Comparison of ENCODE assay signal across 8 cellular contexts in the genomic region with DNA sequence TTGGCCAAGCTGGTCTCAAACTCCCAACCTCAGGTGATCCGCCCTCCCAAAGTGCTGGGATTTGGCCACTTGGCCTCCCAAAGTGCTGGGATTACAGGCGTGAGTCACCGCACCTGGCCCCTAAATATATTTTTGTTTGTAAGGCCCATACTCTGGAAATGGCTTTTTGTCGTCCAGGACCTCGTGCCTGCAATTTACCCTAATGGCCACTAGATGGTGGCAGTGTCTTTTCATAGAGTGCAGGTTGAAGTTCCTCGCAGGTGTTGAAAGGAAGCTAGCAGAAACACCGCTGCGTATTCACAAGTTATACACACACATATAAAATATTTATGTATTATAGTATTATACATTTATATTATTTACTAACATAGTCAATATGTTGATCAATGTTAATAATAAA.
A peak's percentile ranks its signal among the peaks of the same experiment; 100 is the strongest.
DNase-seq lines count a peak whose midpoint lies in the region; ATAC-seq, FAIRE-seq and TF ChIP-seq lines count a peak whose summit lies in the region.

No MANE protein-coding gene starts in this region.

- POLR2A ChIA-PET in AG04450 (lab: Yijun Ruan, JAX): no interaction called here
- POLR2A ChIA-PET in PC-3 (lab: Charles Lee; ENCODE audit: unreplicated experiment): no interaction called here

- no peak for FAIRE-seq in GM12891 (lab: Jason Lieb, UNC)

- no peak for TF ChIP-seq POLR2A in GM12891 (IDR thresholded peaks at IDR 0.05; ENCODE audit: low read depth, low read length)

- H3K4me2 ChIP-seq in PC-3 (ENCODE audit: low read length): no peak overlapping the region

- no peaks in the 10 kb centered on the region for H3K79me2 ChIP-seq in PC-3 (ENCODE audit: low read length)

- BruUV-seq in PC-3 (replicated peaks; lab: Mats Ljungman, UMichigan): no TSS peak

- TF ChIP-seq CTCF in AG04450 (IDR thresholded peaks at IDR 0.05; ENCODE audit: low read depth, low read length) (peak; percentile 69), GM12865 (IDR thresholded peaks at IDR 0.05; ENCODE audit: insufficient read depth, low read depth, low read length, missing control alignments) (peak; percentile 73), PC-3 (conservative IDR thresholded peaks at IDR 0.05; ENCODE audit: low read depth, low read length) (peak; percentile 75)

- H2AFZ ChIP-seq in PC-3 (ENCODE audit: low read length): no peak overlapping the region

- no peaks in the 10 kb centered on the region for H3K9me2 ChIP-seq in PC-3 (replicated peaks; ENCODE audit: low read length)

- H3K27me3 ChIP-seq in AG04450 (ENCODE audit: control insufficient read depth, insufficient read depth, low read length) (no peaks in the 10 kb centered on the region), PC-3 (ENCODE audit: low read length) (no peaks in the 10 kb centered on the region)

- CTCF ChIA-PET in AG04450 (lab: Charles Lee): interaction anchor here (0.6 to 1.8 kb wide), 12 partner anchors 11 to 1664 kb away, joined by 3 to 9 read pairs (median 4); no protein-coding TSS in a partner anchor
- CTCF ChIA-PET in PC-3 (lab: Charles Lee): interaction anchor here (0.6 to 0.8 kb wide), 9 partner anchors 16 to 1717 kb away, joined by 3 to 12 read pairs (median 3); no protein-coding TSS in a partner anchor

- H3K9me3 ChIP-seq in AG04450 (ENCODE audit: control insufficient read depth, insufficient read depth, low read length): peaks cover 5% of the 10 kb centered on the region
- no peaks in the 10 kb centered on the region for H3K9me3 ChIP-seq in PC-3 (ENCODE audit: low read length)

- intact Hi-C loops in PC-3 (cut with micrococcal nuclease): loop anchor here (1.0 to 10.0 kb wide), 3 partner anchors 351 to 1614 kb away; no protein-coding TSS in a partner anchor

- H3K27ac ChIP-seq in AG04450 (ENCODE audit: low read depth, low read length) (no peak overlapping the region), PC-3 (ENCODE audit: low read length) (no peak overlapping the region)

- DNase-seq in AG04450 (ENCODE audit: low read depth, low spot score) (no peak), GM12865 (ENCODE audit: low read depth) (peak; percentile 60), PC-3 (peak; percentile 75), glomerular visceral epithelial cell (ENCODE audit: extremely low spot score) (peak; percentile 18), OCI-M2 (lab: John Stamatoyannopoulos, UW; ENCODE audit: unreplicated experiment) (no peak), GM12891 (ENCODE audit: insufficient read length, low spot score) (no peak)
- no peak for DNase-seq in stimulated activated naive CD4-positive, alpha-beta T cell (lab: John Stamatoyannopoulos, UW)

- peak; percentile 55 for ATAC-seq in PC-3
- ATAC-seq in GM19455 (IDR thresholded peaks at IDR 0.05; ENCODE audit: unreplicated experiment): no peak

- H3K4me1 ChIP-seq in PC-3 (ENCODE audit: insufficient read depth, low read length): no peaks in the 10 kb centered on the region

- H3F3A ChIP-seq in PC-3 (ENCODE audit: low read length, unreplicated experiment): no peaks in the 10 kb centered on the region

- H4K20me1 ChIP-seq in PC-3 (ENCODE audit: low read length): no peaks in the 10 kb centered on the region

- H3K4me3 ChIP-seq in AG04450 (ENCODE audit: low read depth, low read length): no peak overlapping the region
- no peak overlapping the region for H3K4me3 ChIP-seq in GM12865 (ENCODE audit: low read depth, low read length)
- no peak overlapping the region for H3K4me3 ChIP-seq in PC-3 (ENCODE audit: low read length)

- H3K36me3 ChIP-seq in PC-3 (ENCODE audit: low read depth, low read length): no peaks in the 10 kb centered on the region

- no peak overlapping the region for H3K9ac ChIP-seq in PC-3 (ENCODE audit: low read length)

TF ChIP-seq in GM12891, 5 proteins besides CTCF, POLR2A, EP300 and RAD21:
- TF ChIP-seq POLR2AphosphoS5 (IDR thresholded peaks at IDR 0.05; ENCODE audit: low read depth, low read length): no peak
- TF ChIP-seq POU2F2 (IDR thresholded peaks at IDR 0.05; ENCODE audit: low read depth, low read length): no peak
- no peak for TF ChIP-seq PAX5 (IDR thresholded peaks at IDR 0.05; ENCODE audit: insufficient read depth, low read length, severe bottlenecking)
- no peak for TF ChIP-seq SPI1 (IDR thresholded peaks at IDR 0.05; ENCODE audit: low read depth, low read length)
- no peak for TF ChIP-seq TAF1 (IDR thresholded peaks at IDR 0.05; ENCODE audit: low read depth, low read length)

Comparison
In these comparisons a context has a peak if more than half of its experiments do, and no peak if none do; other contexts are left out.
1. DNase-seq: peak in GM12865 (single experiment), PC-3 (single experiment) and glomerular visceral epithelial cell (single experiment); none in AG04450 (single experiment), stimulated activated naive CD4-positive, alpha-beta T cell (0 of 6), OCI-M2 (single experiment) and GM12891 (single experiment).
2. Peak in every context shown above with its lines, with median percentiles within 50 percentile points of each other: CTCF ChIP-seq.